In genomic region chr14:60252630-60253029, GRCh38 we compare ENCODE assay signal across 25 cellular contexts. TPM values are rescaled to one million over a fixed set of nuclear protein-coding genes. Genes with fewer than 3 reads are reported as not detected.
DNase-seq lines count a peak whose midpoint lies in the region; ATAC-seq, FAIRE-seq and TF ChIP-seq lines count a peak whose summit lies in the region.
"Had no signal": no experiment of that assay in that cellular context is flagged by ENCODE, and none has a peak within 500 bp of the region (broad histone marks: within the 10 kb centered on the region; RNA-seq: fewer than 3 reads in every experiment).

No MANE protein-coding gene starts in this region.

- no peak overlapping the region for H3K27ac ChIP-seq in CD4-positive, CD25-positive, alpha-beta regulatory T cell (ENCODE audit: insufficient read depth, low read length, poor library complexity, severe bottlenecking)
- peak overlapping the region; percentile 40 for H3K27ac ChIP-seq in GM12878 (ENCODE audit: control insufficient read depth, insufficient read depth)
- no peak overlapping the region for H3K27ac ChIP-seq in MM.1S (ENCODE audit: low read length)

- H3F3A ChIP-seq in Loucy (ENCODE audit: low read depth) (no peaks in the 10 kb centered on the region), MM.1S (ENCODE audit: insufficient read depth, low read length) (peaks cover 5% of the 10 kb centered on the region; the same call in 1 of the 2 replicates)

- H3K27me3 ChIP-seq in CD4-positive, CD25-positive, alpha-beta regulatory T cell (ENCODE audit: control insufficient read depth, insufficient read depth, low read length) = no peaks in the 10 kb centered on the region
- no peaks in the 10 kb centered on the region for H3K27me3 ChIP-seq in Loucy (ENCODE audit: insufficient read depth, low read length, poor library complexity, severe bottlenecking)
- no peaks in the 10 kb centered on the region for H3K27me3 ChIP-seq in GM12878 (replicated peaks in 1 of 2; ENCODE audit: control insufficient read depth in 2 of 2, insufficient read depth in 2 of 2, low read length in 1 of 2)
- no peaks in the 10 kb centered on the region for H3K27me3 ChIP-seq in MM.1S (replicated peaks; ENCODE audit: insufficient read depth, low read length)
- H3K27me3 ChIP-seq: MG63 had no signal

- no peak for DNase-seq in CD4-positive, CD25-positive, alpha-beta regulatory T cell
- DNase-seq in GM12878 (ENCODE audit: low read depth, low spot score) (no peak), neural crest cell (ENCODE audit: low read depth, low spot score) (no peak), MM.1S (no peak), D721Med (ENCODE audit: insufficient read length, low spot score) (no peak), AG08395 (ENCODE audit: low spot score) (no peak), activated gamma-delta T cell treated with Interleukin-2 at 50 U/mL for 16 hours (no peak)
- DNase-seq: activated CD8-positive, alpha-beta memory T cell treated with anti-CD3 and anti-CD28 coated beads for 24 hours; activated T-cell treated with anti-CD3 and anti-CD28 coated beads, Interleukin-2, amount 50 U/mL, for 24 hours; aorta; C1 segment of cervical spinal cord; central memory CD4-positive, alpha-beta T cell; H7; MG63; NCI-H146; NCI-H69; nucleus accumbens; SHP77 treated with DMSO at 0.1 percent for 48 hours; stimulated activated CD4-positive, alpha-beta T cell treated with anti-CD3 and anti-CD28 coated beads, Interleukin-15, amount 100 ng/mL, for 24 hours; stimulated activated CD8-positive, alpha-beta memory T cell treated with anti-CD3 and anti-CD28 coated beads, Interleukin-4, amount 100 ng/mL, for 48 hours; T-cell had no signal

- FAIRE-seq in GM12878 (lab: Jason Lieb, UNC) = no peak
- no peak for FAIRE-seq in D721Med (lab: Jason Lieb, UNC)
- FAIRE-seq: urothelium cell line had no signal

- H3K9me2 ChIP-seq in Loucy (replicated peaks; ENCODE audit: low read depth, low read length) = no peaks in the 10 kb centered on the region
- no peaks in the 10 kb centered on the region for H3K9me2 ChIP-seq in MM.1S (replicated peaks; ENCODE audit: insufficient read depth, low read length)

- in situ Hi-C loops in GM12878 (cut with MboI) = no loop called here

- TF ChIP-seq POLR2A in GM12878 (IDR thresholded peaks at IDR 0.05; ENCODE audit: low read depth, low read length) = no peak

- no peak for ATAC-seq in CD4-positive, CD25-positive, alpha-beta regulatory T cell (ENCODE audit: low read depth in 2 of 2)
- ATAC-seq in GM12878 = no peak
- ATAC-seq: activated naive CD4-positive, alpha-beta T cell treated with anti-CD3 and anti-CD28 coated beads, Interleukin-2, amount 50 U/mL, for 72 hours; T-cell had no signal

- TF ChIP-seq EP300 in GM12878 (IDR thresholded peaks at IDR 0.05; ENCODE audit: borderline replicate concordance in 1 of 2, control insufficient read depth in 1 of 2, low read depth in 2 of 2, low read length in 2 of 2) = no peak

- H3K4me1 ChIP-seq in CD4-positive, CD25-positive, alpha-beta regulatory T cell (ENCODE audit: control insufficient read depth, insufficient read depth, low read length, poor library complexity, severe bottlenecking) = peaks cover 32% of the 10 kb centered on the region
- H3K4me1 ChIP-seq in Loucy (ENCODE audit: insufficient read depth, low read length, poor library complexity, severe bottlenecking) = peaks cover 62% of the 10 kb centered on the region
- H3K4me1 ChIP-seq in GM12878 (ENCODE audit: control insufficient read depth, insufficient read depth, low read length) = 0 out of 2 replicates have a peak, but pooled peaks cover 4% of the 10 kb centered on the region
- no peaks in the 10 kb centered on the region for H3K4me1 ChIP-seq in MM.1S (ENCODE audit: low read length)

- intact Hi-C loops in GM12878 (cut with micrococcal nuclease; ENCODE audit: unreplicated experiment) = no loop called here

- peaks cover 9% of the 10 kb centered on the region for H3K27me3 Mint-ChIP-seq in CD4-positive, CD25-positive, alpha-beta regulatory T cell
- no peaks in the 10 kb centered on the region for H3K27me3 Mint-ChIP-seq in neural crest cell (ENCODE audit: low read depth)
- H3K27me3 Mint-ChIP-seq: activated T-cell treated with anti-CD3 and anti-CD28 coated beads, Interleukin-2, amount 50 U/mL, for 24 hours; IgD-negative memory B cell; T-cell had no signal

- no peaks in the 10 kb centered on the region for H3K9me3 ChIP-seq in CD4-positive, CD25-positive, alpha-beta regulatory T cell (ENCODE audit: control insufficient read depth in 2 of 2, low read length in 2 of 2)
- H3K9me3 ChIP-seq in Loucy (ENCODE audit: insufficient read depth, low read depth, low read length) (no peaks in the 10 kb centered on the region), GM12878 (replicated peaks; ENCODE audit: control insufficient read depth, insufficient read depth, low read length) (no peaks in the 10 kb centered on the region; the same call in none of the 3 replicates), MM.1S (replicated peaks; ENCODE audit: insufficient read depth, low read length) (no peaks in the 10 kb centered on the region)
- H3K9me3 ChIP-seq: MG63 had no signal

- 98% methylated on average over 2 of the region's 2 CpGs for WGBS in GM12878 (ENCODE audit: insufficient coverage, insufficient replicate concordance, low lambda C conversion rate, missing lambda C conversion rate)

- H3K9me3 Mint-ChIP-seq in CD4-positive, CD25-positive, alpha-beta regulatory T cell = peaks cover 0 to 2% (median 0%) of the 10 kb centered on the region in 7 donors
- H3K9me3 Mint-ChIP-seq in neural crest cell = peaks cover 2% of the 10 kb centered on the region
- H3K9me3 Mint-ChIP-seq: activated naive CD4-positive, alpha-beta T cell treated with anti-CD3 and anti-CD28 coated beads, Interleukin-2, amount 50 U/mL, for 72 hours; activated T-cell treated with anti-CD3 and anti-CD28 coated beads, Interleukin-2, amount 50 U/mL, for 24 hours; IgD-negative memory B cell; T-cell had no signal

- POLR2A ChIA-PET in GM12878 (lab: Charles Lee) = interaction anchor here (0.6 to 5.4 kb wide), 6 partner anchors 9 to 78 kb away, joined by 3 to 92 read pairs (median 10); no protein-coding TSS in a partner anchor

- H2AFZ ChIP-seq in Loucy (ENCODE audit: low read length) (no peak overlapping the region), GM12878 (ENCODE audit: control insufficient read depth, low read depth, low read length) (no peak overlapping the region), MM.1S (ENCODE audit: low read length) (no peak overlapping the region)

- SMC1A ChIA-PET in GM12878 (lab: Charles Lee; ENCODE audit: uncharacterized antibody, unreplicated experiment) = interaction anchor here (0.8 to 14.2 kb wide), 13 partner anchors 9 to 77 kb away, joined by 3 to 303 read pairs (median 6); no protein-coding TSS in a partner anchor

- no TSS peak for BruUV-seq in GM12878 (replicated peaks; lab: Mats Ljungman, UMichigan)

- H3K27ac Mint-ChIP-seq in CD4-positive, CD25-positive, alpha-beta regulatory T cell = no peak overlapping the region
- no peak overlapping the region for H3K27ac Mint-ChIP-seq in neural crest cell (ENCODE audit: unreplicated experiment)
- H3K27ac Mint-ChIP-seq: activated naive CD4-positive, alpha-beta T cell treated with anti-CD3 and anti-CD28 coated beads, Interleukin-2, amount 50 U/mL, for 72 hours; activated T-cell treated with anti-CD3 and anti-CD28 coated beads, Interleukin-2, amount 50 U/mL, for 24 hours; T-cell had no signal

- peaks cover 58 to 66% (median 62%) of the 10 kb centered on the region in 4 donors for H3K4me1 Mint-ChIP-seq in CD4-positive, CD25-positive, alpha-beta regulatory T cell
- peaks cover 35% of the 10 kb centered on the region for H3K4me1 Mint-ChIP-seq in neural crest cell

- H3K79me2 ChIP-seq in Loucy (ENCODE audit: insufficient read depth, low read length) (peaks cover 78% of the 10 kb centered on the region), GM12878 (ENCODE audit: control insufficient read depth, insufficient read depth, low read length) (peaks cover 86% of the 10 kb centered on the region), MM.1S (ENCODE audit: low read length) (peaks cover 75% of the 10 kb centered on the region)

- H3K9ac ChIP-seq in Loucy (ENCODE audit: low read depth, low read length, poor library complexity, severe bottlenecking) (peak overlapping the region; percentile 80), GM12878 (ENCODE audit: control insufficient read depth, insufficient read depth, low read length) (no peak overlapping the region), MM.1S (ENCODE audit: low read length) (no peak overlapping the region)

- TF ChIP-seq RAD21 in GM12878 (IDR thresholded peaks at IDR 0.05; ENCODE audit: insufficient read depth, low read depth, low read length) = no peak

- peak overlapping the region in 2 of 4 donors; percentile 56 to 83 for H3K4me3 Mint-ChIP-seq in CD4-positive, CD25-positive, alpha-beta regulatory T cell
- peak overlapping the region; percentile 36 for H3K4me3 Mint-ChIP-seq in neural crest cell
- H3K4me3 Mint-ChIP-seq: activated T-cell treated with anti-CD3 and anti-CD28 coated beads, Interleukin-2, amount 50 U/mL, for 24 hours had no signal

- TF ChIP-seq CTCF in Loucy (conservative IDR thresholded peaks at IDR 0.05; ENCODE audit: low read length) (no peak), GM12878 (IDR thresholded peaks at IDR 0.05 in 2 of 3, conservative IDR thresholded peaks at IDR 0.05 in 1 of 3; ENCODE audit: control insufficient read depth in 2 of 3, extremely low read depth in 1 of 3, insufficient read depth in 1 of 3, low read depth in 3 of 3, low read length in 3 of 3) (no peak), neural crest cell (conservative IDR thresholded peaks at IDR 0.05) (no peak), MM.1S (IDR thresholded peaks at IDR 0.05; ENCODE audit: low read length) (no peak), D721Med (IDR thresholded peaks at IDR 0.05; ENCODE audit: insufficient read depth, missing control alignments) (no peak)

- H3K4me2 ChIP-seq in Loucy (ENCODE audit: low read depth, low read length, poor library complexity, severe bottlenecking) (peak overlapping the region; percentile 91), GM12878 (ENCODE audit: control insufficient read depth, insufficient read depth) (peak overlapping the region; percentile 15), MM.1S (ENCODE audit: low read depth, low read length) (no peak overlapping the region)

- peak overlapping the region; percentile 22 for H3K4me3 ChIP-seq in CD4-positive, CD25-positive, alpha-beta regulatory T cell (ENCODE audit: low read depth, low read length)
- peak overlapping the region; percentile 77 for H3K4me3 ChIP-seq in Loucy (ENCODE audit: low read length, poor library complexity, severe bottlenecking)
- H3K4me3 ChIP-seq in GM12878 = peak overlapping the region; percentile 87
- no peak overlapping the region for H3K4me3 ChIP-seq in MM.1S (ENCODE audit: low read length)
- H3K4me3 ChIP-seq: MG63 had no signal

- H3K36me3 Mint-ChIP-seq in CD4-positive, CD25-positive, alpha-beta regulatory T cell = peaks cover 4% of the 10 kb centered on the region
- H3K36me3 Mint-ChIP-seq in neural crest cell (ENCODE audit: low read depth) = peaks cover 3% of the 10 kb centered on the region
- H3K36me3 Mint-ChIP-seq: T-cell had no signal

- RAD21 ChIA-PET in GM12878 (lab: Charles Lee; ENCODE audit: unreplicated experiment) = interaction anchor here (3.0 to 17.9 kb wide), 4 partner anchors 42 to 77 kb away, joined by 13 to 446 read pairs (median 46); no protein-coding TSS in a partner anchor

- CTCF ChIA-PET in GM12878 (lab: Yijun Ruan, JAX) = interaction anchor here (1.0 to 5.0 kb wide), 9 partner anchors 11 to 79 kb away, joined by 3 to 42 read pairs (median 6); no protein-coding TSS in a partner anchor

- peaks cover 73% of the 10 kb centered on the region for H4K20me1 ChIP-seq in Loucy (ENCODE audit: insufficient read depth, low read length, poor library complexity, severe bottlenecking)
- H4K20me1 ChIP-seq in GM12878 (ENCODE audit: control insufficient read depth, insufficient read depth) = no peaks in the 10 kb centered on the region
- no peaks in the 10 kb centered on the region; the same call in 1 of the 2 replicates for H4K20me1 ChIP-seq in MM.1S (ENCODE audit: insufficient read depth, low read length)

- no peaks in the 10 kb centered on the region for H3K36me3 ChIP-seq in CD4-positive, CD25-positive, alpha-beta regulatory T cell (ENCODE audit: control insufficient read depth, insufficient read depth, low read length)
- H3K36me3 ChIP-seq in Loucy (ENCODE audit: insufficient read depth, low read length) (no peaks in the 10 kb centered on the region), GM12878 (ENCODE audit: control insufficient read depth in 2 of 2, insufficient read depth in 2 of 2, low read length in 1 of 2) (no peaks in the 10 kb centered on the region; a peak in 1 of 4 replicates), MM.1S (replicated peaks; ENCODE audit: insufficient read depth, low read length) (no peaks in the 10 kb centered on the region)
- H3K36me3 ChIP-seq: MG63 had no signal

RNA-seq across cellular contexts. Expression of gene PPM1A, which starts 3.6 kb away (rescaled TPM):
- 83.3 TPM for total RNA-seq in CD4-positive, CD25-positive, alpha-beta regulatory T cell
- polyA plus RNA-seq in CD4-positive, CD25-positive, alpha-beta regulatory T cell = 10 to 100 TPM; 15.0 to 25.1 (median 20.4) TPM
- total RNA-seq in GM12878 (2013; cell fraction: nucleolus; rRNA removed) = 212 and 214 TPM in 2 replicates
- total RNA-seq in GM12878 (2014; rRNA removed) = 16.8 and 25.3 TPM in 2 replicates
- total RNA-seq in GM12878 (2014; rRNA removed; fragmentation: Illumina TruSeq; extraction: Trizol) = 35.1 and 35.3 TPM in 2 replicates
- 66.2 and 73.1 TPM in 2 replicates for total RNA-seq in GM12878 (2021)
- polyA plus RNA-seq in GM12878 (2011; ENCODE audit: low read depth) = 48.8 TPM
- polyA plus RNA-seq in GM12878 (2011; rRNA removed) = 124 and 181 TPM in 2 replicates
- polyA plus RNA-seq in GM12878 (2011; cell fraction: cytosol; rRNA removed) = 29.7 and 36.5 TPM in 2 replicates
- polyA plus RNA-seq in GM12878 (2011; cell fraction: nucleus; rRNA removed) = 131 and 153 TPM in 2 replicates
- polyA plus RNA-seq in GM12878 (2012) = 60.8 and 61.6 TPM in 2 replicates
- polyA plus RNA-seq in GM12878 (2014; fragmentation: Illumina TruSeq; extraction: Trizol) = 55.7 and 77.5 TPM in 2 replicates
- 10 to 100 TPM; 49.0 to 58.6 TPM for polyA plus RNA-seq in GM12878 (2014; fragmentation: Nextera tagmentation; extraction: Ambion mirVana)
- 40.3 and 45.0 TPM in 2 replicates for polyA plus RNA-seq in GM12878 (2014; rRNA removed)
- polyA plus RNA-seq in GM12878 (2016; fragmentation: Nextera tagmentation; extraction: Ambion mirVana) = 10 to 100 TPM; 29.0 to 29.8 TPM
- 140 and 261 TPM in 2 replicates for polyA minus RNA-seq in GM12878 (2011; rRNA and poly(A)+ RNA removed)
- 37.6 and 52.6 TPM in 2 replicates for polyA minus RNA-seq in GM12878 (2011; cell fraction: cytosol; rRNA and poly(A)+ RNA removed)
- 44.7 and 63.4 TPM in 2 replicates for polyA minus RNA-seq in GM12878 (2011; cell fraction: nucleus; rRNA and poly(A)+ RNA removed)
- total RNA-seq in neural crest cell = 30.9 and 35.5 TPM in 2 replicates
